8 cellular contexts compared by ENCODE assay signal in genomic region chr4:5812506-5813229, GRCh38.
DNase-seq lines count a peak whose midpoint lies in the region; ATAC-seq, FAIRE-seq and TF ChIP-seq lines count a peak whose summit lies in the region.

No MANE protein-coding gene starts in this region.

- H3K27me3 ChIP-seq in breast epithelium (no peaks in the 10 kb centered on the region), stomach smooth muscle (ENCODE audit: control insufficient read depth in 1 of 2, insufficient read depth in 2 of 2, low read length in 2 of 2) (no peaks in the 10 kb centered on the region)

- H3K36me3 Mint-ChIP-seq in activated naive CD8-positive, alpha-beta T cell treated with anti-CD3 and anti-CD28 coated beads for 36 hours = no peaks in the 10 kb centered on the region
- no peaks in the 10 kb centered on the region for H3K36me3 Mint-ChIP-seq in activated naive CD8-positive, alpha-beta T cell treated with anti-CD3 and anti-CD28 coated beads, Interleukin-2, amount 50 U/mL, for 24 hours (ENCODE audit: low read depth)

- TF ChIP-seq POLR2A in breast epithelium (IDR thresholded peaks at IDR 0.05) = no peak

- intact Hi-C loops in breast epithelium (cut with DNase I; ENCODE audit: low total_unique reads) = no loop called here

- no peaks in the 10 kb centered on the region for H3K27me3 Mint-ChIP-seq in activated naive CD8-positive, alpha-beta T cell treated with anti-CD3 and anti-CD28 coated beads for 36 hours
- no peaks in the 10 kb centered on the region for H3K27me3 Mint-ChIP-seq in activated naive CD8-positive, alpha-beta T cell treated with anti-CD3 and anti-CD28 coated beads, Interleukin-2, amount 50 U/mL, for 24 hours

- no peaks in the 10 kb centered on the region for H3K9me3 Mint-ChIP-seq in activated naive CD8-positive, alpha-beta T cell treated with anti-CD3 and anti-CD28 coated beads for 36 hours
- no peaks in the 10 kb centered on the region for H3K9me3 Mint-ChIP-seq in activated naive CD8-positive, alpha-beta T cell treated with anti-CD3 and anti-CD28 coated beads, Interleukin-2, amount 50 U/mL, for 24 hours

- no peaks in the 10 kb centered on the region for H3K4me1 Mint-ChIP-seq in activated naive CD8-positive, alpha-beta T cell treated with anti-CD3 and anti-CD28 coated beads for 36 hours
- no peaks in the 10 kb centered on the region for H3K4me1 Mint-ChIP-seq in activated naive CD8-positive, alpha-beta T cell treated with anti-CD3 and anti-CD28 coated beads, Interleukin-2, amount 50 U/mL, for 24 hours

- peak; percentile 48 to 59 (median 58) for TF ChIP-seq CTCF in breast epithelium (IDR thresholded peaks at IDR 0.05)

- no peak for ATAC-seq in activated naive CD8-positive, alpha-beta T cell treated with anti-CD3 and anti-CD28 coated beads, Interleukin-2, amount 50 U/mL, for 24 hours
- ATAC-seq in HG02981 (IDR thresholded peaks at IDR 0.05; ENCODE audit: unreplicated experiment) = no peak

- H3K4me1 ChIP-seq in breast epithelium (no peaks in the 10 kb centered on the region), stomach smooth muscle (ENCODE audit: control insufficient read depth, insufficient read depth, low read length) (peaks cover 2% of the 10 kb centered on the region)

- peak; percentile 89 for FAIRE-seq in islet of Langerhans (lab: Jason Lieb, UNC)

- H3K4me3 ChIP-seq in breast epithelium (no peak overlapping the region), stomach smooth muscle (ENCODE audit: low read length in 2 of 2) (no peak overlapping the region)

- DNase-seq in activated naive CD8-positive, alpha-beta T cell treated with anti-CD3 and anti-CD28 coated beads for 36 hours = peak; percentile 10
- DNase-seq in activated naive CD8-positive, alpha-beta T cell treated with anti-CD3 and anti-CD28 coated beads, Interleukin-2, amount 50 U/mL, for 24 hours = no peak
- DNase-seq in HK-2 (ENCODE audit: unreplicated experiment) (peak; percentile 33), NCI-H82 (lab: John Stamatoyannopoulos, UW) (peak; percentile 83), breast epithelium (ENCODE audit: low spot score in 2 of 2) (peak in 1 of 2 donors; percentile 35)

- H3K36me3 ChIP-seq in breast epithelium = peaks cover 16% of the 10 kb centered on the region
- H3K36me3 ChIP-seq in stomach smooth muscle (ENCODE audit: control insufficient read depth in 2 of 2, insufficient read depth in 2 of 2, low read length in 2 of 2) = peaks cover 36 to 55% of the 10 kb centered on the region in 2 donors

- H3K27ac Mint-ChIP-seq in activated naive CD8-positive, alpha-beta T cell treated with anti-CD3 and anti-CD28 coated beads for 36 hours = no peak overlapping the region
- no peak overlapping the region for H3K27ac Mint-ChIP-seq in activated naive CD8-positive, alpha-beta T cell treated with anti-CD3 and anti-CD28 coated beads, Interleukin-2, amount 50 U/mL, for 24 hours

- H3K4me3 Mint-ChIP-seq in activated naive CD8-positive, alpha-beta T cell treated with anti-CD3 and anti-CD28 coated beads for 36 hours = no peak overlapping the region
- H3K4me3 Mint-ChIP-seq in activated naive CD8-positive, alpha-beta T cell treated with anti-CD3 and anti-CD28 coated beads, Interleukin-2, amount 50 U/mL, for 24 hours = no peak overlapping the region

- peaks cover 0 to 12% of the 10 kb centered on the region in 2 donors for H3K9me3 ChIP-seq in breast epithelium
- H3K9me3 ChIP-seq in stomach smooth muscle (ENCODE audit: control insufficient read depth in 2 of 2, low read length in 2 of 2) = peaks cover 0 to 5% of the 10 kb centered on the region in 2 donors

- peak overlapping the region; percentile 13 to 18 for H3K9ac ChIP-seq in stomach smooth muscle (ENCODE audit: low read length in 2 of 2)

- no peak overlapping the region for H3K27ac ChIP-seq in breast epithelium
- no peak overlapping the region for H3K27ac ChIP-seq in stomach smooth muscle (ENCODE audit: low read length)
